Comparison of ENCODE assay signal across 21 cellular contexts in the genomic region with DNA sequence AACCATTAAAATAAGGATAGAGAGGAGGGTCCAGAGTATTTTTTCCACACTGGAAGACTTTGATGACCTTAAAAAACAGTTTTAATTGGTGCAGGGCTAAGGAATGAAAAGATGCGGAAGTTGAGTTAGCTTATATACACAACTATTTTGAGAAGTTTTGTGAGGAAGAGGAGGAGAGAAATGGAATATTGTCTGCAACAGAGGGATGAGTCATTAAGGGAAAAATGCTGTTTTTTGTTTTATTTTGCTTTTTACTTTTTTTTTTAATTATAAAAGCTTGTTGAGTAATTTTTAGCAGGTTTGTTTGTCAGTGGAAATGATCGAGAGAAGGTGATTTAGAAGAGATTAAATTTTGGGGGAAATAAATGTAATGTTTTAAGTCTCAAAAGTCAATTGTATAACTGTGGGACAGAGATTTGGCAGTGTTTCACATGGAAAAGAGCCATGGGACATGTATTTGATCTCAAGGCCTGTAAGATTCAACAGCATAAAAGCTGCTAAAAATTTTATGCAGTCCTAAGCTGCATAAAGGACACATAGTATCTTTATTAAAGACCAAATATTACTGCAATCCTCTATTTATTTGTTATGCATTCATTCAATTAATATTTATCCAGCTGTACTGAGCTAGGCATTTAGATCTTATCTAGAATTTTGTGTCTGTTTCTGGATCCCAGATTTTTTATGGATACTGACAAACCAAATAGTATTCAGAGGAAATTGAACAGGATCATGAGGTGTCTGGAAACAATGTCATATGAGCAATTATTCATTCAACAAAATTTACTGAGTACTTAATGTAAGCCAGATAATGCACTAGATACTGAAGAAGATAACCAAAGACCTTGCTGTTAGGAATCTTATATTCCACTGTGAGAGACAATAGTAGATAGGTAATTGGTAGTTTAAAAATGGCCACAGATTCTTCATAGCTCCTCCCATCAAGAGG.
A peak's percentile ranks its signal among the peaks of the same experiment; 100 is the strongest.
DNase-seq lines count a peak whose midpoint lies in the region; ATAC-seq and TF ChIP-seq lines count a peak whose summit lies in the region.
"Had no signal": no experiment of that assay in that cellular context is flagged by ENCODE, and none has a peak within 500 bp of the region (broad histone marks: within the 10 kb centered on the region; RNA-seq: fewer than 3 reads in every experiment).

No MANE protein-coding gene starts in this region.

- DNase-seq in MCF 10A (ENCODE audit: unreplicated experiment) (no peak), breast epithelium (ENCODE audit: low spot score in 2 of 2) (no peak), cardiac fibroblast (ENCODE audit: low read depth in 2 of 2) (peak; percentile 23 to 45), fibroblast of villous mesenchyme (ENCODE audit: low read depth) (peak; percentile 43), stromal cell of bone marrow (ENCODE audit: low read depth) (peak; percentile 28), G401 (ENCODE audit: low spot score) (no peak), H7 (no peak)
- DNase-seq: activated CD4-positive, alpha-beta T cell treated with anti-CD3 and anti-CD28 coated beads for 48 hours; activated gamma-delta T cell treated with Interleukin-2 at 50 U/mL for 16 hours; amniotic stem cell; caudate nucleus; COR-L47; heart right ventricle; NCI-H187; right lobe of liver; Right ventricle myocardium superior had no signal

- peaks cover 7% of the 10 kb centered on the region for H3K9me3 Mint-ChIP-seq in MCF 10A (ENCODE audit: unreplicated experiment)
- H3K9me3 Mint-ChIP-seq: stimulated activated effector memory CD8-positive, alpha-beta T cell treated with anti-CD3 and anti-CD28 coated beads, Interleukin-12 subunit alpha, Interleukin-12 subunit beta, amount 100 ng/mL, for 72 hours had no signal

- no peak for TF ChIP-seq POLR2A in breast epithelium (IDR thresholded peaks at IDR 0.05)

- no peak for ATAC-seq in GM18502 (IDR thresholded peaks at IDR 0.05; ENCODE audit: poor library complexity, unreplicated experiment)
- ATAC-seq: heart right ventricle, right lobe of liver had no signal

- peak overlapping the region; percentile 1 for H3K27ac Mint-ChIP-seq in MCF 10A (ENCODE audit: low read depth, unreplicated experiment)

- POLR2A ChIA-PET in MCF 10A (lab: Yijun Ruan, JAX), result no interaction called here

- H3K36me3 ChIP-seq in breast epithelium (no peaks in the 10 kb centered on the region), H7 (replicated peaks; ENCODE audit: control insufficient read depth, insufficient read depth, low read length) (no peaks in the 10 kb centered on the region)
- H3K36me3 ChIP-seq: esophagus muscularis mucosa, right lobe of liver, vagina had no signal

- no peak for TF ChIP-seq CTCF in MCF 10A (IDR thresholded peaks at IDR 0.05; ENCODE audit: unreplicated experiment)
- no peak for TF ChIP-seq CTCF in breast epithelium (IDR thresholded peaks at IDR 0.05)
- TF ChIP-seq CTCF in cardiac fibroblast (IDR thresholded peaks at IDR 0.05; ENCODE audit: low read depth, low read length), result no peak
- no peak for TF ChIP-seq CTCF in fibroblast of villous mesenchyme (IDR thresholded peaks at IDR 0.05; ENCODE audit: insufficient read depth, low read depth, low read length)

- H3K4me3 Mint-ChIP-seq in MCF 10A (ENCODE audit: unreplicated experiment), result no peak overlapping the region

- no peak overlapping the region for H3K4me3 ChIP-seq in breast epithelium
- H3K4me3 ChIP-seq in cardiac fibroblast (replicated peaks in 1 of 2; ENCODE audit: low read depth in 2 of 2, low read length in 2 of 2), result no peak overlapping the region
- no peak overlapping the region for H3K4me3 ChIP-seq in fibroblast of villous mesenchyme (ENCODE audit: low read depth, low read length)
- no peak overlapping the region for H3K4me3 ChIP-seq in H7 (ENCODE audit: insufficient read depth, low read depth, low read length)
- H3K4me3 ChIP-seq: esophagus muscularis mucosa, heart right ventricle, right lobe of liver, vagina had no signal

- H3K4me1 Mint-ChIP-seq in MCF 10A (ENCODE audit: insufficient read depth, unreplicated experiment), result peaks cover 15% of the 10 kb centered on the region

- peaks cover 22% of the 10 kb centered on the region for H3K36me3 Mint-ChIP-seq in MCF 10A (ENCODE audit: insufficient read depth, unreplicated experiment)

- no peaks in the 10 kb centered on the region for H3K27me3 Mint-ChIP-seq in MCF 10A (ENCODE audit: insufficient read depth, unreplicated experiment)

- in situ Hi-C loops in G401 (cut with HindIII; ENCODE audit: low sequenced_read_pairs), result no loop called here

- intact Hi-C loops in MCF 10A (cut with micrococcal nuclease) (no loop called here), breast epithelium (cut with DNase I; ENCODE audit: low total_unique reads) (no loop called here)

- BruUV-seq in MCF 10A (replicated peaks; lab: Mats Ljungman, UMichigan), result no TSS peak

- CTCF ChIA-PET in MCF 10A (lab: Yijun Ruan, JAX), result interaction anchor here (0.5 to 0.9 kb wide), 4 partner anchors 9 to 709 kb away, joined by 3 read pairs; no protein-coding TSS in a partner anchor

- peaks cover 0 to 10% of the 10 kb centered on the region in 2 donors for H3K9me3 ChIP-seq in breast epithelium
- H3K9me3 ChIP-seq: right lobe of liver, vagina had no signal

- no peaks in the 10 kb centered on the region for H3K4me1 ChIP-seq in breast epithelium
- H3K4me1 ChIP-seq: parathyroid adenoma, right lobe of liver had no signal

- H3K27me3 ChIP-seq in breast epithelium (no peaks in the 10 kb centered on the region), H7 (ENCODE audit: control insufficient read depth, insufficient read depth, low read length) (no peaks in the 10 kb centered on the region)
- H3K27me3 ChIP-seq: esophagus muscularis mucosa, heart right ventricle, right lobe of liver, vagina had no signal

- no peak overlapping the region for H3K27ac ChIP-seq in breast epithelium
- H3K27ac ChIP-seq: esophagus muscularis mucosa, parathyroid adenoma, right lobe of liver, vagina had no signal

Comparison
In these comparisons a context has a peak if more than half of its experiments do, and no peak if none do; other contexts are left out.
1. DNase-seq: peak in cardiac fibroblast (2 of 2), fibroblast of villous mesenchyme (single experiment) and stromal cell of bone marrow (single experiment); none in MCF 10A (single experiment), breast epithelium (0 of 2), G401 (single experiment) and H7 (single experiment).